Comparison of ENCODE assay signal across 8 cellular contexts in genomic region chr1:217134857-217135568, GRCh38.
DNase-seq lines count a peak whose midpoint lies in the region; ATAC-seq, FAIRE-seq and TF ChIP-seq lines count a peak whose summit lies in the region.

No MANE protein-coding gene starts in this region.

- H3K4me1 Mint-ChIP-seq in WTC11: peaks cover 51% of the 10 kb centered on the region

- H3K27me3 ChIP-seq in cardiac muscle cell: peaks cover 73% of the 10 kb centered on the region
- H3K27me3 ChIP-seq in vagina: no peaks in the 10 kb centered on the region

- no peak for FAIRE-seq in GM19239 (lab: Jason Lieb, UNC)

- CTCF ChIA-PET in WTC11 (lab: Charles Lee): interaction anchor here (1.0 to 1.6 kb wide), 2 partner anchors 86 to 385 kb away, joined by 4 to 8 read pairs; no protein-coding TSS in a partner anchor

- POLR2A ChIA-PET in WTC11 (lab: Charles Lee): no interaction called here

- peaks cover 9% of the 10 kb centered on the region for H3K4me1 ChIP-seq in cardiac muscle cell (ENCODE audit: low read depth)
- no peaks in the 10 kb centered on the region for H3K4me1 ChIP-seq in vagina

- H3K4me3 Mint-ChIP-seq in WTC11: peak overlapping the region; percentile 89

- no peak for TF ChIP-seq POLR2A in vagina (IDR thresholded peaks at IDR 0.05)

- H3K27ac ChIP-seq in cardiac muscle cell (no peak overlapping the region), vagina (no peak overlapping the region), caudate nucleus (ENCODE audit: low read depth, low read length) (no peak overlapping the region)

- DNase-seq in cardiac muscle cell (ENCODE audit: low read depth in 1 of 2, low spot score in 1 of 2): peak; percentile 18 to 62
- no peak for DNase-seq in cardiac septum (ENCODE audit: low spot score)
- peak; percentile 63 for DNase-seq in WTC11 (ENCODE audit: low spot score)
- peak; percentile 53 for DNase-seq in kidney tubule cell (ENCODE audit: low spot score)
- no peak for DNase-seq in vagina (ENCODE audit: extremely low spot score in 2 of 2)
- no peak for DNase-seq in hypothalamus (lab: John Stamatoyannopoulos, UW)
- DNase-seq in caudate nucleus (lab: John Stamatoyannopoulos, UW): no peak
- no peak for DNase-seq in GM19239 (ENCODE audit: insufficient read length, low spot score)

- peak overlapping the region; percentile 46 for H3K4me3 ChIP-seq in cardiac muscle cell
- peak overlapping the region; percentile 16 to 49 for H3K4me3 ChIP-seq in vagina

- H3K9me3 ChIP-seq in cardiac muscle cell (ENCODE audit: low read depth): no peaks in the 10 kb centered on the region
- no peaks in the 10 kb centered on the region for H3K9me3 ChIP-seq in vagina

- H3K27me3 Mint-ChIP-seq in WTC11 (ENCODE audit: low read depth): peaks cover 97% of the 10 kb centered on the region

- no peaks in the 10 kb centered on the region for H3K36me3 Mint-ChIP-seq in WTC11

- intact Hi-C loops in cardiac septum (cut with DNase I) (loop anchor here (2.0 to 10.0 kb wide), 3 partner anchors 44 to 383 kb away; no protein-coding TSS in a partner anchor), vagina (cut with DNase I) (no loop called here)

- ATAC-seq in WTC11: peak; percentile 16

- no peak overlapping the region for H3K27ac Mint-ChIP-seq in WTC11

- TF ChIP-seq CTCF in cardiac muscle cell (IDR thresholded peaks at IDR 0.05; ENCODE audit: low read depth, low read length): no peak
- no peak for TF ChIP-seq CTCF in WTC11 (IDR thresholded peaks at IDR 0.05)
- TF ChIP-seq CTCF in vagina (IDR thresholded peaks at IDR 0.05): no peak

- H3K36me3 ChIP-seq in cardiac muscle cell (no peaks in the 10 kb centered on the region), vagina (no peaks in the 10 kb centered on the region)

- H3K9me3 Mint-ChIP-seq in WTC11: no peaks in the 10 kb centered on the region

TF ChIP-seq in WTC11, 78 proteins besides CTCF, POLR2A, EP300 and RAD21:
- no peak for TF ChIP-seq ZNF671 (CRISPR knock-in tag; IDR thresholded peaks at IDR 0.05)
- no peak for TF ChIP-seq NR1H2 (CRISPR knock-in tag; IDR thresholded peaks at IDR 0.05)
- no peak for TF ChIP-seq USF1 (CRISPR knock-in tag; IDR thresholded peaks at IDR 0.05)
- no peak for TF ChIP-seq PREB (CRISPR knock-in tag; IDR thresholded peaks at IDR 0.05; ENCODE audit: borderline replicate concordance)
- no peak for TF ChIP-seq ESRRA (CRISPR knock-in tag; IDR thresholded peaks at IDR 0.05; ENCODE audit: borderline replicate concordance)
- no peak for TF ChIP-seq JAZF1 (CRISPR knock-in tag; IDR thresholded peaks at IDR 0.05)
- TF ChIP-seq ZNF219 (CRISPR knock-in tag; IDR thresholded peaks at IDR 0.05; ENCODE audit: borderline replicate concordance): no peak

Comparison
In these comparisons a context has a peak if more than half of its experiments do, and no peak if none do; other contexts are left out.
1. DNase-seq: peak in cardiac muscle cell (2 of 2), WTC11 (single experiment) and kidney tubule cell (single experiment); none in cardiac septum (single experiment), vagina (0 of 2), hypothalamus (0 of 51), caudate nucleus (0 of 61) and GM19239 (single experiment).